9 cellular contexts compared by ENCODE assay signal in genomic region chr7:142375710-142376313, GRCh38.
A peak's percentile ranks its signal among the peaks of the same experiment; 100 is the strongest.
DNase-seq lines count a peak whose midpoint lies in the region; ATAC-seq and TF ChIP-seq lines count a peak whose summit lies in the region.
"Had no signal": no experiment of that assay in that cellular context is flagged by ENCODE, and none has a peak within 500 bp of the region (broad histone marks: within the 10 kb centered on the region; RNA-seq: fewer than 3 reads in every experiment).

No MANE protein-coding gene starts in this region.

- no peak overlapping the region for H3K4me3 Mint-ChIP-seq in activated naive CD8-positive, alpha-beta T cell treated with anti-CD3 and anti-CD28 coated beads, Interleukin-2, amount 50 U/mL, for 24 hours

- no peak overlapping the region for H3K27ac Mint-ChIP-seq in activated naive CD8-positive, alpha-beta T cell treated with anti-CD3 and anti-CD28 coated beads, Interleukin-2, amount 50 U/mL, for 24 hours

- DNase-seq in D341Med (ENCODE audit: low spot score): peak; percentile 55
- DNase-seq in activated naive CD8-positive, alpha-beta T cell treated with anti-CD3 and anti-CD28 coated beads, Interleukin-2, amount 50 U/mL, for 24 hours: peak; percentile 23
- peak; percentile 55 to 68 for DNase-seq in lung microvascular endothelial cell (ENCODE audit: low read depth in 2 of 2)
- no peak for DNase-seq in epidermal melanocyte (ENCODE audit: insufficient read length, low spot score)
- DNase-seq in NCI-H748 (lab: John Stamatoyannopoulos, UW; ENCODE audit: unreplicated experiment): no peak
- DNase-seq: central memory CD4-positive, alpha-beta T cell had no signal

- peak; percentile 81 for TF ChIP-seq RAD21 in Ishikawa (IDR thresholded peaks at IDR 0.05; ENCODE audit: low read depth)

- H3K4me1 Mint-ChIP-seq in activated naive CD8-positive, alpha-beta T cell treated with anti-CD3 and anti-CD28 coated beads, Interleukin-2, amount 50 U/mL, for 24 hours: peaks cover 3% of the 10 kb centered on the region

- no peaks in the 10 kb centered on the region for H3K9me3 Mint-ChIP-seq in activated naive CD8-positive, alpha-beta T cell treated with anti-CD3 and anti-CD28 coated beads, Interleukin-2, amount 50 U/mL, for 24 hours

- H3K27me3 Mint-ChIP-seq in activated naive CD8-positive, alpha-beta T cell treated with anti-CD3 and anti-CD28 coated beads, Interleukin-2, amount 50 U/mL, for 24 hours: peaks cover 3% of the 10 kb centered on the region

- TF ChIP-seq EP300 in Ishikawa (IDR thresholded peaks at IDR 0.05; ENCODE audit: borderline replicate concordance): peak; percentile 75; the same call in 1 of the 2 replicates

- ATAC-seq in activated naive CD8-positive, alpha-beta T cell treated with anti-CD3 and anti-CD28 coated beads, Interleukin-2, amount 50 U/mL, for 24 hours: peak; percentile 48
- ATAC-seq in GM21825 (IDR thresholded peaks at IDR 0.05; ENCODE audit: unreplicated experiment) (no peak), HG02981 (IDR thresholded peaks at IDR 0.05; ENCODE audit: unreplicated experiment) (no peak)

- H3K36me3 Mint-ChIP-seq in activated naive CD8-positive, alpha-beta T cell treated with anti-CD3 and anti-CD28 coated beads, Interleukin-2, amount 50 U/mL, for 24 hours (ENCODE audit: low read depth): no peaks in the 10 kb centered on the region

TF ChIP-seq in Ishikawa, 13 proteins besides CTCF, POLR2A, EP300 and RAD21:
- TF ChIP-seq CEBPB (IDR thresholded peaks at IDR 0.05): peak; percentile 94
- peak; percentile 48 for TF ChIP-seq TCF12 (IDR thresholded peaks at IDR 0.05; ENCODE audit: low read depth)
- no peak for TF ChIP-seq FOXM1 (IDR thresholded peaks at IDR 0.05; ENCODE audit: borderline replicate concordance, low read depth)
- TF ChIP-seq, protein P1, sequence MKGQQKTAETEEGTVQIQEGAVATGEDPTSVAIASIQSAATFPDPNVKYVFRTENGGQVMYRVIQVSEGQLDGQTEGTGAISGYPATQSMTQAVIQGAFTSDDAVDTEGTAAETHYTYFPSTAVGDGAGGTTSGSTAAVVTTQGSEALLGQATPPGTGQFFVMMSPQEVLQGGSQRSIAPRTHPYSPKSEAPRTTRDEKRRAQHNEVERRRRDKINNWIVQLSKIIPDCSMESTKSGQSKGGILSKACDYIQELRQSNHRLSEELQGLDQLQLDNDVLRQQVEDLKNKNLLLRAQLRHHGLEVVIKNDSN (IDR thresholded peaks at IDR 0.05): no peak
- peak; percentile 87 for TF ChIP-seq TEAD4 (IDR thresholded peaks at IDR 0.05)
- no peak for TF ChIP-seq YY1 (IDR thresholded peaks at IDR 0.05; ENCODE audit: low read depth)
- no peak for TF ChIP-seq REST (IDR thresholded peaks at IDR 0.05; ENCODE audit: low read depth)
- 0 out of 2 replicates have a peak, but pooled peaks have one; percentile 22 for TF ChIP-seq MAX (IDR thresholded peaks at IDR 0.05)
- TF ChIP-seq TAF1 (IDR thresholded peaks at IDR 0.05; ENCODE audit: low read depth): no peak
- no peak for TF ChIP-seq CREB1 (IDR thresholded peaks at IDR 0.05; ENCODE audit: low read depth)
- TF ChIP-seq ZBTB7A (IDR thresholded peaks at IDR 0.05; ENCODE audit: low read depth): no peak
- no peak for TF ChIP-seq EGR1 (IDR thresholded peaks at IDR 0.05)
- TF ChIP-seq NFIC (IDR thresholded peaks at IDR 0.05): peak; percentile 68

Comparison
In these comparisons a context has a peak if more than half of its experiments do, and no peak if none do; other contexts are left out.
1. DNase-seq: peak in D341Med (single experiment), activated naive CD8-positive, alpha-beta T cell treated with anti-CD3 and anti-CD28 coated beads, Interleukin-2, amount 50 U/mL, for 24 hours (single experiment) and lung microvascular endothelial cell (2 of 2); none in epidermal melanocyte (single experiment) and NCI-H748 (single experiment).